ENCODE assay signal across 8 cellular contexts in genomic region chr2:160429248-160430000, GRCh38.
DNase-seq lines count a peak whose midpoint lies in the region; ATAC-seq, FAIRE-seq and TF ChIP-seq lines count a peak whose summit lies in the region.

No MANE protein-coding gene starts in this region.

- peaks cover 41% of the 10 kb centered on the region for H3K4me1 ChIP-seq in A549

- no peak overlapping the region for H3K4me2 ChIP-seq in A549

- FAIRE-seq in A549 (lab: Jason Lieb, UNC), result peak; percentile 51

- H3K27ac ChIP-seq in A549, result 0 out of 6 replicates have a peak overlapping the region, but pooled peaks of 1 of the 2 experiments have one; percentile 19

- POLR2A ChIA-PET in A549 (lab: Yijun Ruan, JAX), result no interaction called here
- POLR2A ChIA-PET in WTC11 (lab: Charles Lee), result no interaction called here

- H3K4me1 Mint-ChIP-seq in WTC11, result peaks cover 21% of the 10 kb centered on the region
- peaks cover 55% of the 10 kb centered on the region for H3K4me1 Mint-ChIP-seq in stimulated activated effector memory CD8-positive, alpha-beta T cell treated with anti-CD3 and anti-CD28 coated beads, Interleukin-12 subunit alpha, Interleukin-12 subunit beta, amount 100 ng/mL, for 72 hours

- TF ChIP-seq EP300 in A549 (IDR thresholded peaks at IDR 0.05), result no peak

- peak; percentile 62 to 67; a peak in 3 of 6 replicates for ATAC-seq in A549
- no peak for ATAC-seq in WTC11
- peak; percentile 65 for ATAC-seq in stimulated activated effector memory CD8-positive, alpha-beta T cell treated with anti-CD3 and anti-CD28 coated beads, Interleukin-12 subunit alpha, Interleukin-12 subunit beta, amount 100 ng/mL, for 72 hours

- no peak for TF ChIP-seq POLR2A in A549 (IDR thresholded peaks at IDR 0.05; ENCODE audit: low read length)

- H3K9me3 ChIP-seq in A549, result peaks cover 8% of the 10 kb centered on the region; the same call in 2 of the 3 replicates

- H3K4me3 Mint-ChIP-seq in WTC11, result no peak overlapping the region
- peak overlapping the region; percentile 67 for H3K4me3 Mint-ChIP-seq in stimulated activated effector memory CD8-positive, alpha-beta T cell treated with anti-CD3 and anti-CD28 coated beads, Interleukin-12 subunit alpha, Interleukin-12 subunit beta, amount 100 ng/mL, for 72 hours

- no peaks in the 10 kb centered on the region for H3K27me3 Mint-ChIP-seq in WTC11 (ENCODE audit: low read depth)

- TF ChIP-seq RAD21 in A549 (conservative IDR thresholded peaks at IDR 0.05 in 1 of 2, IDR thresholded peaks at IDR 0.05 in 1 of 2), result peak; percentile 45 to 49; a peak in 4 of 5 replicates

- no peak overlapping the region for H3K27ac Mint-ChIP-seq in WTC11
- peak overlapping the region; percentile 91 for H3K27ac Mint-ChIP-seq in stimulated activated effector memory CD8-positive, alpha-beta T cell treated with anti-CD3 and anti-CD28 coated beads, Interleukin-12 subunit alpha, Interleukin-12 subunit beta, amount 100 ng/mL, for 72 hours

- CTCF ChIA-PET in A549 (lab: Yijun Ruan, JAX), result interaction anchor here (0.6 to 2.4 kb wide), 15 partner anchors 9 to 540 kb away, joined by 3 to 15 read pairs (median 3); no protein-coding TSS in a partner anchor
- CTCF ChIA-PET in WTC11 (lab: Charles Lee), result interaction anchor here (0.7 to 2.0 kb wide), 29 partner anchors 15 to 634 kb away, joined by 3 to 14 read pairs (median 3); no protein-coding TSS in a partner anchor

- no peak overlapping the region for H3K4me3 ChIP-seq in A549

- H3K9me3 Mint-ChIP-seq in WTC11, result peaks cover 13% of the 10 kb centered on the region
- H3K9me3 Mint-ChIP-seq in stimulated activated effector memory CD8-positive, alpha-beta T cell treated with anti-CD3 and anti-CD28 coated beads, Interleukin-12 subunit alpha, Interleukin-12 subunit beta, amount 100 ng/mL, for 72 hours, result peaks cover 8% of the 10 kb centered on the region

- TF ChIP-seq CTCF in A549 (IDR thresholded peaks at IDR 0.05) (peak; percentile 48), WTC11 (IDR thresholded peaks at IDR 0.05) (0 out of 2 replicates have a peak, but pooled peaks have one; percentile 4)

- DNase-seq in A549 (ENCODE audit: low read depth in 1 of 2, low spot score in 1 of 2) (peak in 1 of 2 experiments; percentile 69), GF-D8 (lab: John Stamatoyannopoulos, UW) (peak; percentile 59), NCI-H1105 (lab: John Stamatoyannopoulos, UW) (peak; percentile 39), WTC11 (ENCODE audit: low spot score) (no peak), globus pallidus (ENCODE audit: low spot score) (peak; percentile 37), islet precursor cell (no peak)
- no peak for DNase-seq in stimulated activated effector memory CD8-positive, alpha-beta T cell treated with anti-CD3 and anti-CD28 coated beads, Interleukin-12 subunit alpha, Interleukin-12 subunit beta, amount 100 ng/mL, for 72 hours (ENCODE audit: low spot score in 2 of 2)
- DNase-seq in activated CD4-positive, alpha-beta T cell treated with anti-CD3 and anti-CD28 coated beads for 1 hour, result no peak

- H3K36me3 Mint-ChIP-seq in WTC11, result peaks cover 19% of the 10 kb centered on the region
- peaks cover 6% of the 10 kb centered on the region for H3K36me3 Mint-ChIP-seq in stimulated activated effector memory CD8-positive, alpha-beta T cell treated with anti-CD3 and anti-CD28 coated beads, Interleukin-12 subunit alpha, Interleukin-12 subunit beta, amount 100 ng/mL, for 72 hours

- WGBS in A549 (ENCODE audit: missing lambda C conversion rate), result 75% methylated on average over 1 of the region's 1 CpG

TF ChIP-seq in A549, 52 proteins besides CTCF, POLR2A, EP300 and RAD21:
- TF ChIP-seq CBX8 (IDR thresholded peaks at IDR 0.05), result no peak
- TF ChIP-seq SMC3 (IDR thresholded peaks at IDR 0.05), result peak; percentile 39; the same call in 2 of the 3 replicates

TF ChIP-seq in WTC11, 78 proteins besides CTCF, POLR2A, EP300 and RAD21 (continues in another document):
- TF ChIP-seq HMGXB4 (CRISPR knock-in tag; IDR thresholded peaks at IDR 0.05), result no peak
- TF ChIP-seq AFF4 (CRISPR knock-in tag; IDR thresholded peaks at IDR 0.05; ENCODE audit: borderline replicate concordance), result no peak
- TF ChIP-seq USF2 (CRISPR knock-in tag; IDR thresholded peaks at IDR 0.05), result no peak
- TF ChIP-seq USF1 (CRISPR knock-in tag; IDR thresholded peaks at IDR 0.05), result no peak
- no peak for TF ChIP-seq ELF4 (CRISPR knock-in tag; IDR thresholded peaks at IDR 0.05; ENCODE audit: low read depth)
- no peak for TF ChIP-seq EMX1 (CRISPR knock-in tag; IDR thresholded peaks at IDR 0.05)
- no peak for TF ChIP-seq ZMAT4 (CRISPR knock-in tag; IDR thresholded peaks at IDR 0.05)
- no peak for TF ChIP-seq TEAD1 (CRISPR knock-in tag; IDR thresholded peaks at IDR 0.05)
- TF ChIP-seq HMGA2 (CRISPR knock-in tag; IDR thresholded peaks at IDR 0.05), result no peak
- TF ChIP-seq ZNF423 (CRISPR knock-in tag; IDR thresholded peaks at IDR 0.05), result no peak
- TF ChIP-seq ERG (CRISPR knock-in tag; IDR thresholded peaks at IDR 0.05), result no peak
- TF ChIP-seq ZNF317 (CRISPR knock-in tag; IDR thresholded peaks at IDR 0.05; ENCODE audit: borderline replicate concordance, low read depth), result no peak
- no peak for TF ChIP-seq ZNF416 (CRISPR knock-in tag; IDR thresholded peaks at IDR 0.05)
- TF ChIP-seq SMAD4 (CRISPR knock-in tag; IDR thresholded peaks at IDR 0.05), result no peak
- TF ChIP-seq FOXJ3 (CRISPR knock-in tag; IDR thresholded peaks at IDR 0.05; ENCODE audit: borderline replicate concordance), result no peak

Comparison
In these comparisons a context has a peak if more than half of its experiments do, and no peak if none do; other contexts are left out.
1. DNase-seq: peak in GF-D8 (single experiment), NCI-H1105 (single experiment) and globus pallidus (single experiment); none in WTC11 (single experiment), stimulated activated effector memory CD8-positive, alpha-beta T cell treated with anti-CD3 and anti-CD28 coated beads, Interleukin-12 subunit alpha, Interleukin-12 subunit beta, amount 100 ng/mL, for 72 hours (0 of 2), islet precursor cell (single experiment) and activated CD4-positive, alpha-beta T cell treated with anti-CD3 and anti-CD28 coated beads for 1 hour (single experiment).
2. Of the 8 proteins assayed by ChIP-seq in both WTC11 and A549: peak only in WTC11: none; only in A549: none; in both: CTCF; in neither: 7.